Comparison of ENCODE assay signal across 9 cellular contexts in genomic region chr1:40032240-40032891, GRCh38. TPM values are rescaled to one million over a fixed set of nuclear protein-coding genes. Genes with fewer than 3 reads are reported as not detected.
A peak's percentile ranks its signal among the peaks of the same experiment; 100 is the strongest.
DNase-seq lines count a peak whose midpoint lies in the region; ATAC-seq, FAIRE-seq and TF ChIP-seq lines count a peak whose summit lies in the region.
"Had no signal": no experiment of that assay in that cellular context is flagged by ENCODE, and none has a peak within 500 bp of the region (broad histone marks: within the 10 kb centered on the region; RNA-seq: fewer than 3 reads in every experiment).

No MANE protein-coding gene starts in this region.

- DNase-seq in activated CD8-positive, alpha-beta memory T cell treated with anti-CD3 and anti-CD28 coated beads, Interleukin-2, amount 10 ng/mL, durations not matched to agents 7 days and 5 days, result peak; percentile 68
- no peak for DNase-seq in activated CD8-positive, alpha-beta memory T cell treated with anti-CD3 and anti-CD28 coated beads for 24 hours
- DNase-seq in NCI-H1105 (lab: John Stamatoyannopoulos, UW), result peak; percentile 36
- peak; percentile 24 for DNase-seq in T-helper 9 cell
- peak; percentile 68 for DNase-seq in bronchial epithelial cell (ENCODE audit: low read depth)
- DNase-seq in left kidney (ENCODE audit: low read depth, low spot score), result peak; percentile 73

- H3K36me3 Mint-ChIP-seq in activated CD8-positive, alpha-beta memory T cell treated with anti-CD3 and anti-CD28 coated beads, Interleukin-2, amount 10 ng/mL, durations not matched to agents 7 days and 5 days, result no peaks in the 10 kb centered on the region
- H3K36me3 Mint-ChIP-seq in stimulated activated memory B cell treated with anti-CD40 and anti-IgM and Interleukin-4, amounts not matched to agents 10 μg/mL and 1 μg/mL and 100 μg/mL, for 72 hours, result no peaks in the 10 kb centered on the region

- H3K9me3 Mint-ChIP-seq in activated CD8-positive, alpha-beta memory T cell treated with anti-CD3 and anti-CD28 coated beads, Interleukin-2, amount 10 ng/mL, durations not matched to agents 7 days and 5 days (ENCODE audit: low read depth), result no peaks in the 10 kb centered on the region
- H3K9me3 Mint-ChIP-seq in stimulated activated memory B cell treated with anti-CD40 and anti-IgM and Interleukin-4, amounts not matched to agents 10 μg/mL and 1 μg/mL and 100 μg/mL, for 72 hours, result no peaks in the 10 kb centered on the region

- peaks cover 31% of the 10 kb centered on the region for H3K4me1 Mint-ChIP-seq in activated CD8-positive, alpha-beta memory T cell treated with anti-CD3 and anti-CD28 coated beads, Interleukin-2, amount 10 ng/mL, durations not matched to agents 7 days and 5 days
- peaks cover 33% of the 10 kb centered on the region for H3K4me1 Mint-ChIP-seq in stimulated activated memory B cell treated with anti-CD40 and anti-IgM and Interleukin-4, amounts not matched to agents 10 μg/mL and 1 μg/mL and 100 μg/mL, for 72 hours

- H3K4me3 Mint-ChIP-seq in activated CD8-positive, alpha-beta memory T cell treated with anti-CD3 and anti-CD28 coated beads, Interleukin-2, amount 10 ng/mL, durations not matched to agents 7 days and 5 days, result no peak overlapping the region
- H3K4me3 Mint-ChIP-seq in stimulated activated memory B cell treated with anti-CD40 and anti-IgM and Interleukin-4, amounts not matched to agents 10 μg/mL and 1 μg/mL and 100 μg/mL, for 72 hours, result no peak overlapping the region

- no peaks in the 10 kb centered on the region for H3K27me3 ChIP-seq in bronchial epithelial cell (ENCODE audit: control insufficient read depth, insufficient read depth, low read length)

- peak; percentile 80 for ATAC-seq in activated CD8-positive, alpha-beta memory T cell treated with anti-CD3 and anti-CD28 coated beads, Interleukin-2, amount 10 ng/mL, durations not matched to agents 7 days and 5 days
- peak; percentile 77 for ATAC-seq in stimulated activated memory B cell treated with anti-CD40 and anti-IgM and Interleukin-4, amounts not matched to agents 10 μg/mL and 1 μg/mL and 100 μg/mL, for 72 hours
- ATAC-seq in GM18517 (IDR thresholded peaks at IDR 0.05; ENCODE audit: unreplicated experiment), result no peak

- H3K4me3 ChIP-seq in bronchial epithelial cell (ENCODE audit: low read depth, low read length), result no peak overlapping the region

- no peaks in the 10 kb centered on the region for H3K36me3 ChIP-seq in bronchial epithelial cell (ENCODE audit: control insufficient read depth, insufficient read depth, low read length)

- CTCF ChIA-PET in activated CD8-positive, alpha-beta memory T cell treated with anti-CD3 and anti-CD28 coated beads, Interleukin-2, amount 10 ng/mL, durations not matched to agents 7 days and 5 days (lab: Charles Lee), result interaction anchor here (0.6 to 4.7 kb wide), 32 partner anchors 9 to 366 kb away, joined by 3 to 57 read pairs (median 3); partner anchors contain the start of genes CAP1, MYCL and TRIT1

- H3K27ac Mint-ChIP-seq in activated CD8-positive, alpha-beta memory T cell treated with anti-CD3 and anti-CD28 coated beads, Interleukin-2, amount 10 ng/mL, durations not matched to agents 7 days and 5 days, result no peak overlapping the region
- peak overlapping the region; percentile 8 for H3K27ac Mint-ChIP-seq in stimulated activated memory B cell treated with anti-CD40 and anti-IgM and Interleukin-4, amounts not matched to agents 10 μg/mL and 1 μg/mL and 100 μg/mL, for 72 hours

- peaks cover 16% of the 10 kb centered on the region for H3K27me3 Mint-ChIP-seq in activated CD8-positive, alpha-beta memory T cell treated with anti-CD3 and anti-CD28 coated beads, Interleukin-2, amount 10 ng/mL, durations not matched to agents 7 days and 5 days
- H3K27me3 Mint-ChIP-seq in stimulated activated memory B cell treated with anti-CD40 and anti-IgM and Interleukin-4, amounts not matched to agents 10 μg/mL and 1 μg/mL and 100 μg/mL, for 72 hours, result no peaks in the 10 kb centered on the region

- no peak for FAIRE-seq in bronchial epithelial cell (lab: Jason Lieb, UNC)
- FAIRE-seq: frontal cortex had no signal

- TF ChIP-seq CTCF in bronchial epithelial cell (IDR thresholded peaks at IDR 0.05; ENCODE audit: insufficient read depth, low read length, severe bottlenecking), result peak; percentile 54

RNA-seq across cellular contexts. Expression of gene CAP1, which starts 8.2 kb away (rescaled TPM):
- 100 to 1,000 TPM; 647 to 727 TPM for total RNA-seq in activated CD8-positive, alpha-beta memory T cell treated with anti-CD3 and anti-CD28 coated beads, Interleukin-2, amount 10 ng/mL, durations not matched to agents 7 days and 5 days
- 359 and 380 TPM in 2 replicates for total RNA-seq in bronchial epithelial cell
